In the genomic region with DNA sequence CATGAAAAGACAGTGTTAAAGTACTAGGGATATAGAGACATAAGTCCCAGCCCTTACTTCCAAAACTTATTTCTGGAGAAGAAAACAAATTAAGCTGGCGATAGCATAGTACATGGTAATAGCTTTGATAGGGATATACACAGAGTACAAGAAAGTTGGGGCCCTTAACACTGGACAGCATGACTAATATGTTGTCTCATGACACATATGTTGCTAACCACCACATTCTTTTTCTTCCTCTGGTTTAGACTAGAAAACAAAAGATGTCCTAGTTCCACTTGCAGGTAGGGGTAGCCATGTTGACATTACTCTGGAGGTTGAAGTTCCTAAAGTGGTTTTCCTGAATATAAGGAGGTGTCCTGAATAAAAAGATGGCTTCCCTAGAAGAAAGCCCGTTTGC, we compare ENCODE assay signal across 20 cellular contexts.
DNase-seq lines count a peak whose midpoint lies in the region; ATAC-seq and TF ChIP-seq lines count a peak whose summit lies in the region.
"Had no signal": no experiment of that assay in that cellular context is flagged by ENCODE, and none has a peak within 500 bp of the region (broad histone marks: within the 10 kb centered on the region; RNA-seq: fewer than 3 reads in every experiment).

No MANE protein-coding gene starts in this region.

- WGBS in smooth muscle cell (ENCODE audit: low lambda C conversion rate), result 91% methylated on average over 2 of the region's 2 CpGs

- DNase-seq in activated CD8-positive, alpha-beta T cell treated with anti-CD3 and anti-CD28 coated beads for 36 hours, result no peak
- DNase-seq in activated CD8-positive, alpha-beta T cell treated with anti-CD3 and anti-CD28 coated beads, Interleukin-2, amount 10 ng/mL, durations not matched to agents 7 days and 5 days, result no peak
- DNase-seq in LHCN-M2 (ENCODE audit: low read depth), result peak; percentile 66
- peak; percentile 71 for DNase-seq in epithelial cell of esophagus (ENCODE audit: low read depth)
- no peak for DNase-seq in smooth muscle cell (lab: John Stamatoyannopoulos, UW; ENCODE audit: unreplicated experiment)
- DNase-seq in stimulated activated CD4-positive, alpha-beta T cell treated with anti-CD3 and anti-CD28 coated beads, Interleukin-1b, Interleukin-23, amount 100 ng/mL, for 48 hours, result no peak
- no peak for DNase-seq in foreskin melanocyte
- no peak for DNase-seq in activated CD8-positive, alpha-beta memory T cell treated with anti-CD3 and anti-CD28 coated beads, Interleukin-2, amount 10 ng/mL, durations not matched to agents 7 days and 5 days
- DNase-seq: activated CD4-positive, alpha-beta T cell treated with anti-CD3 and anti-CD28 coated beads for 4 hours; activated T-cell treated with anti-CD3 and anti-CD28 coated beads for 4 hours; caudate nucleus; CD4-positive, alpha-beta T cell; effector memory CD4-positive, alpha-beta T cell; NCI-H1694 treated with DMSO at 0.1 percent for 48 hours; NCI-H446; psoas muscle; T1000 had no signal

- H3K36me3 Mint-ChIP-seq in activated CD8-positive, alpha-beta T cell treated with anti-CD3 and anti-CD28 coated beads for 36 hours (ENCODE audit: low read depth), result peaks cover 42% of the 10 kb centered on the region
- H3K36me3 Mint-ChIP-seq in activated CD8-positive, alpha-beta T cell treated with anti-CD3 and anti-CD28 coated beads, Interleukin-2, amount 10 ng/mL, durations not matched to agents 7 days and 5 days (ENCODE audit: low read depth), result peaks cover 43% of the 10 kb centered on the region
- H3K36me3 Mint-ChIP-seq in activated CD8-positive, alpha-beta memory T cell treated with anti-CD3 and anti-CD28 coated beads, Interleukin-2, amount 10 ng/mL, durations not matched to agents 7 days and 5 days, result peaks cover 58% of the 10 kb centered on the region

- no peaks in the 10 kb centered on the region for H3K4me1 ChIP-seq in smooth muscle cell (ENCODE audit: low read depth)

- H3K36me3 ChIP-seq in smooth muscle cell (ENCODE audit: low read depth), result peaks cover 3% of the 10 kb centered on the region

- no peak overlapping the region for H3K4me3 ChIP-seq in epithelial cell of esophagus (ENCODE audit: low read length)
- no peak overlapping the region for H3K4me3 ChIP-seq in smooth muscle cell
- H3K4me3 ChIP-seq: psoas muscle had no signal

- intact Hi-C loops in activated CD8-positive, alpha-beta T cell treated with anti-CD3 and anti-CD28 coated beads for 36 hours (cut with micrococcal nuclease), result no loop called here

- H3K27ac Mint-ChIP-seq in activated CD8-positive, alpha-beta T cell treated with anti-CD3 and anti-CD28 coated beads for 36 hours, result no peak overlapping the region
- H3K27ac Mint-ChIP-seq in activated CD8-positive, alpha-beta T cell treated with anti-CD3 and anti-CD28 coated beads, Interleukin-2, amount 10 ng/mL, durations not matched to agents 7 days and 5 days, result no peak overlapping the region
- H3K27ac Mint-ChIP-seq in activated CD8-positive, alpha-beta memory T cell treated with anti-CD3 and anti-CD28 coated beads, Interleukin-2, amount 10 ng/mL, durations not matched to agents 7 days and 5 days, result no peak overlapping the region
- H3K27ac Mint-ChIP-seq: activated naive CD4-positive, alpha-beta T cell treated with anti-CD3 and anti-CD28 coated beads, Interleukin-2, amount 50 U/mL, for 24 hours; CD4-positive, alpha-beta T cell; stimulated activated naive CD8-positive, alpha-beta T cell treated with anti-CD3 and anti-CD28 coated beads, Interleukin-15, Interleukin-2, amounts not matched to agents 100 ng/mL and 50 ng/mL, for 24 hours had no signal

- peak overlapping the region; percentile 61 for H3K27ac ChIP-seq in smooth muscle cell (ENCODE audit: low read depth)
- H3K27ac ChIP-seq: psoas muscle had no signal

- POLR2A ChIA-PET in activated CD8-positive, alpha-beta T cell treated with anti-CD3 and anti-CD28 coated beads for 36 hours (lab: Charles Lee), result interaction anchor here (0.6 kb wide), 1 partner anchor 8 kb away, joined by 3 read pairs; no protein-coding TSS in a partner anchor
- POLR2A ChIA-PET in activated CD8-positive, alpha-beta T cell treated with anti-CD3 and anti-CD28 coated beads, Interleukin-2, amount 10 ng/mL, durations not matched to agents 7 days and 5 days (lab: Charles Lee), result no interaction called here

- no peaks in the 10 kb centered on the region for H3K27me3 ChIP-seq in smooth muscle cell (ENCODE audit: low read depth)

- no peak overlapping the region for H3K4me2 ChIP-seq in smooth muscle cell

- no peak overlapping the region for H3K4me3 Mint-ChIP-seq in activated CD8-positive, alpha-beta T cell treated with anti-CD3 and anti-CD28 coated beads for 36 hours
- no peak overlapping the region for H3K4me3 Mint-ChIP-seq in activated CD8-positive, alpha-beta T cell treated with anti-CD3 and anti-CD28 coated beads, Interleukin-2, amount 10 ng/mL, durations not matched to agents 7 days and 5 days
- H3K4me3 Mint-ChIP-seq in activated CD8-positive, alpha-beta memory T cell treated with anti-CD3 and anti-CD28 coated beads, Interleukin-2, amount 10 ng/mL, durations not matched to agents 7 days and 5 days, result no peak overlapping the region
- H3K4me3 Mint-ChIP-seq: activated naive CD4-positive, alpha-beta T cell treated with anti-CD3 and anti-CD28 coated beads, Interleukin-2, amount 50 U/mL, for 24 hours; CD4-positive, alpha-beta T cell; natural killer cell treated with Interleukin-12 subunit alpha and Interleukin-12 subunit beta and Interleukin-15 and Interleukin-18, amount 100 ng/mL, for 72 hours; stimulated activated naive CD8-positive, alpha-beta T cell treated with anti-CD3 and anti-CD28 coated beads, Interleukin-15, Interleukin-2, amounts not matched to agents 100 ng/mL and 50 ng/mL, for 24 hours had no signal

- H3K9me3 Mint-ChIP-seq in activated CD8-positive, alpha-beta T cell treated with anti-CD3 and anti-CD28 coated beads for 36 hours, result peaks cover 10% of the 10 kb centered on the region
- no peaks in the 10 kb centered on the region for H3K9me3 Mint-ChIP-seq in activated CD8-positive, alpha-beta T cell treated with anti-CD3 and anti-CD28 coated beads, Interleukin-2, amount 10 ng/mL, durations not matched to agents 7 days and 5 days (ENCODE audit: insufficient read depth)
- H3K9me3 Mint-ChIP-seq in activated CD8-positive, alpha-beta memory T cell treated with anti-CD3 and anti-CD28 coated beads, Interleukin-2, amount 10 ng/mL, durations not matched to agents 7 days and 5 days (ENCODE audit: low read depth), result peaks cover 4% of the 10 kb centered on the region
- H3K9me3 Mint-ChIP-seq: natural killer cell treated with Interleukin-12 subunit alpha and Interleukin-12 subunit beta and Interleukin-15 and Interleukin-18, amount 100 ng/mL, for 72 hours had no signal

- no peaks in the 10 kb centered on the region for H3F3A ChIP-seq in smooth muscle cell (ENCODE audit: low read depth)

- CTCF ChIA-PET in activated CD8-positive, alpha-beta T cell treated with anti-CD3 and anti-CD28 coated beads for 36 hours (lab: Charles Lee), result interaction anchor here (0.7 kb wide), 1 partner anchor 11 kb away, joined by 3 read pairs; no protein-coding TSS in a partner anchor
- CTCF ChIA-PET in activated CD8-positive, alpha-beta T cell treated with anti-CD3 and anti-CD28 coated beads, Interleukin-2, amount 10 ng/mL, durations not matched to agents 7 days and 5 days (lab: Charles Lee), result interaction anchor here (1.0 kb wide), 1 partner anchor 10 kb away, joined by 3 read pairs; no protein-coding TSS in a partner anchor
- CTCF ChIA-PET in activated CD8-positive, alpha-beta memory T cell treated with anti-CD3 and anti-CD28 coated beads, Interleukin-2, amount 10 ng/mL, durations not matched to agents 7 days and 5 days (lab: Charles Lee), result interaction anchor here (1.6 kb wide), 1 partner anchor 77 kb away, joined by 8 read pairs; no protein-coding TSS in a partner anchor

- no peak overlapping the region for H3K9ac ChIP-seq in smooth muscle cell (ENCODE audit: low read depth)

- H3K4me1 Mint-ChIP-seq in activated CD8-positive, alpha-beta T cell treated with anti-CD3 and anti-CD28 coated beads for 36 hours (ENCODE audit: low read depth), result peaks cover 44% of the 10 kb centered on the region
- peaks cover 9% of the 10 kb centered on the region for H3K4me1 Mint-ChIP-seq in activated CD8-positive, alpha-beta T cell treated with anti-CD3 and anti-CD28 coated beads, Interleukin-2, amount 10 ng/mL, durations not matched to agents 7 days and 5 days (ENCODE audit: low read depth)
- H3K4me1 Mint-ChIP-seq in activated CD8-positive, alpha-beta memory T cell treated with anti-CD3 and anti-CD28 coated beads, Interleukin-2, amount 10 ng/mL, durations not matched to agents 7 days and 5 days, result peaks cover 35% of the 10 kb centered on the region

- peaks cover 81% of the 10 kb centered on the region for H3K79me2 ChIP-seq in smooth muscle cell (ENCODE audit: low read depth)

- H3K9me3 ChIP-seq in smooth muscle cell (replicated peaks; ENCODE audit: low read depth), result no peaks in the 10 kb centered on the region
- H3K9me3 ChIP-seq: psoas muscle had no signal

- H2AFZ ChIP-seq in smooth muscle cell (ENCODE audit: low read depth), result no peak overlapping the region

- peak; percentile 58 for ATAC-seq in activated CD8-positive, alpha-beta T cell treated with anti-CD3 and anti-CD28 coated beads for 36 hours
- ATAC-seq in activated CD8-positive, alpha-beta T cell treated with anti-CD3 and anti-CD28 coated beads, Interleukin-2, amount 10 ng/mL, durations not matched to agents 7 days and 5 days, result no peak
- ATAC-seq in activated CD8-positive, alpha-beta memory T cell treated with anti-CD3 and anti-CD28 coated beads, Interleukin-2, amount 10 ng/mL, durations not matched to agents 7 days and 5 days, result no peak

- no peak for TF ChIP-seq CTCF in activated CD8-positive, alpha-beta T cell treated with anti-CD3 and anti-CD28 coated beads for 36 hours (IDR thresholded peaks at IDR 0.05)
- TF ChIP-seq CTCF in epithelial cell of esophagus (IDR thresholded peaks at IDR 0.05; ENCODE audit: insufficient read depth, low read depth, low read length, missing control alignments) (no peak), smooth muscle cell (IDR thresholded peaks at IDR 0.05; ENCODE audit: borderline replicate concordance, insufficient read depth, poor library complexity, severe bottlenecking) (no peak)

- peaks cover 75% of the 10 kb centered on the region for H4K20me1 ChIP-seq in smooth muscle cell (ENCODE audit: low read depth)

- no peaks in the 10 kb centered on the region for H3K27me3 Mint-ChIP-seq in activated CD8-positive, alpha-beta T cell treated with anti-CD3 and anti-CD28 coated beads for 36 hours
- H3K27me3 Mint-ChIP-seq in activated CD8-positive, alpha-beta T cell treated with anti-CD3 and anti-CD28 coated beads, Interleukin-2, amount 10 ng/mL, durations not matched to agents 7 days and 5 days (ENCODE audit: low read depth), result no peaks in the 10 kb centered on the region
- H3K27me3 Mint-ChIP-seq in activated CD8-positive, alpha-beta memory T cell treated with anti-CD3 and anti-CD28 coated beads, Interleukin-2, amount 10 ng/mL, durations not matched to agents 7 days and 5 days, result no peaks in the 10 kb centered on the region
- H3K27me3 Mint-ChIP-seq: activated naive CD4-positive, alpha-beta T cell treated with anti-CD3 and anti-CD28 coated beads, Interleukin-2, amount 50 U/mL, for 24 hours; CD4-positive, alpha-beta T cell; natural killer cell treated with Interleukin-12 subunit alpha and Interleukin-12 subunit beta and Interleukin-15 and Interleukin-18, amount 100 ng/mL, for 72 hours; stimulated activated naive CD8-positive, alpha-beta T cell treated with anti-CD3 and anti-CD28 coated beads, Interleukin-15, Interleukin-2, amounts not matched to agents 100 ng/mL and 50 ng/mL, for 24 hours had no signal

Comparison
In these comparisons a context has a peak if more than half of its experiments do, and no peak if none do; other contexts are left out.
1. DNase-seq: peak in LHCN-M2 (single experiment) and epithelial cell of esophagus (single experiment); none in activated CD8-positive, alpha-beta T cell treated with anti-CD3 and anti-CD28 coated beads for 36 hours (single experiment), activated CD8-positive, alpha-beta T cell treated with anti-CD3 and anti-CD28 coated beads, Interleukin-2, amount 10 ng/mL, durations not matched to agents 7 days and 5 days (single experiment), smooth muscle cell (single experiment), stimulated activated CD4-positive, alpha-beta T cell treated with anti-CD3 and anti-CD28 coated beads, Interleukin-1b, Interleukin-23, amount 100 ng/mL, for 48 hours (single experiment), foreskin melanocyte (single experiment) and activated CD8-positive, alpha-beta memory T cell treated with anti-CD3 and anti-CD28 coated beads, Interleukin-2, amount 10 ng/mL, durations not matched to agents 7 days and 5 days (single experiment).